Comparison of ENCODE assay signal across 1 cellular context in genomic region chr6:158854214-158855101, GRCh38.
A peak's percentile ranks its signal among the peaks of the same experiment; 100 is the strongest.
TF ChIP-seq lines count a peak whose summit lies in the region.

No MANE protein-coding gene starts in this region.

TF ChIP-seq in K562, 482 proteins besides CTCF, POLR2A, EP300 and RAD21 (continued from another document):
- TF ChIP-seq RNF219 (CRISPR knock-in tag; IDR thresholded peaks at IDR 0.05) (no peak), ZNF583 (CRISPR knock-in tag; IDR thresholded peaks at IDR 0.05) (no peak), ZBTB11 (CRISPR knock-in tag; IDR thresholded peaks at IDR 0.05) (peak in 1 of 3 experiments; percentile 67; a peak in 2 of 6 replicates), IRF9 (tag; IDR thresholded peaks at IDR 0.05) (no peak; the same call in 1 of the 2 replicates), MTA1 (IDR thresholded peaks at IDR 0.05; ENCODE audit: borderline replicate concordance) (peak; percentile 85), ELF4 (CRISPR knock-in tag; IDR thresholded peaks at IDR 0.05) (peak; percentile 51; the same call in 1 of the 2 replicates), ESRRA (IDR thresholded peaks at IDR 0.05; ENCODE audit: borderline replicate concordance, low read depth) (peak; percentile 69; the same call in 1 of the 2 replicates), ZNF384 (IDR thresholded peaks at IDR 0.05; ENCODE audit: low read depth, low read length) (peak; percentile 75), ZNF75A (CRISPR knock-in tag; IDR thresholded peaks at IDR 0.05) (no peak), ZBTB40 (IDR thresholded peaks at IDR 0.05) (peak; percentile 66; the same call in 1 of the 2 replicates), ZBTB40 (CRISPR knock-in tag; IDR thresholded peaks at IDR 0.05) (no peak), RBM34 (IDR thresholded peaks at IDR 0.05; ENCODE audit: borderline replicate concordance, insufficient read depth, low read length) (no peak), ATF1 (CRISPR knock-in tag; IDR thresholded peaks at IDR 0.05) (no peak), ATF1 (tag; IDR thresholded peaks at IDR 0.05) (peak; percentile 62; the same call in 1 of the 2 replicates), MITF (IDR thresholded peaks at IDR 0.05) (no peak), IFI16 (CRISPR knock-in tag; IDR thresholded peaks at IDR 0.05) (peak; percentile 18; the same call in 1 of the 2 replicates), ZNF282 (CRISPR knock-in tag; IDR thresholded peaks at IDR 0.05) (no peak), NEUROD1 (IDR thresholded peaks at IDR 0.05; ENCODE audit: borderline replicate concordance, low read depth, low read length, partially characterized antibody) (peak; percentile 68), SREBF1 (IDR thresholded peaks at IDR 0.05; ENCODE audit: borderline replicate concordance, low read depth, low read length) (no peak), ZNF584 (CRISPR knock-in tag; IDR thresholded peaks at IDR 0.05; ENCODE audit: low read depth) (peak; percentile 40), SRSF7 (optimal IDR thresholded peaks at IDR 0.05; ENCODE audit: low read depth, low read length) (no peak), ARID1B (IDR thresholded peaks at IDR 0.05) (peak; percentile 94), CC2D1A (IDR thresholded peaks at IDR 0.05) (no peak; the same call in 1 of the 2 replicates), SMARCA5 (IDR thresholded peaks at IDR 0.05) (peak; percentile 85), ZBTB1 (CRISPR knock-in tag; IDR thresholded peaks at IDR 0.05; ENCODE audit: borderline replicate concordance, low read depth) (no peak), TAF9B (IDR thresholded peaks at IDR 0.05; ENCODE audit: partially characterized antibody) (peak; percentile 65), OTX1 (CRISPR knock-in tag; IDR thresholded peaks at IDR 0.05) (peak; percentile 86; the same call in 1 of the 2 replicates), ZNF780A (CRISPR knock-in tag; IDR thresholded peaks at IDR 0.05) (no peak), MAZ (CRISPR knock-in tag; conservative IDR thresholded peaks at IDR 0.05 in 1 of 2, IDR thresholded peaks at IDR 0.05 in 1 of 2) (peak; percentile 11 to 60; a peak in 3 of 4 replicates), MLX (CRISPR knock-in tag; conservative IDR thresholded peaks at IDR 0.05) (no peak), ZNF274 (IDR thresholded peaks at IDR 0.05; ENCODE audit: borderline replicate concordance, low read depth, low read length) (no peak), ZNF766 (CRISPR knock-in tag; conservative IDR thresholded peaks at IDR 0.05) (peak; percentile 54; the same call in 1 of the 2 replicates), ZBTB7A (IDR thresholded peaks at IDR 0.05; ENCODE audit: borderline replicate concordance, control insufficient read depth, low read depth, low read length) (peak; percentile 58; the same call in 1 of the 2 replicates), MEF2D (tag; conservative IDR thresholded peaks at IDR 0.05; ENCODE audit: low read depth) (no peak; the same call in 1 of the 2 replicates), SMARCB1 (IDR thresholded peaks at IDR 0.05; ENCODE audit: insufficient read length, low read depth) (peak; percentile 49), ZNF134 (CRISPR knock-in tag; conservative IDR thresholded peaks at IDR 0.05) (0 out of 2 replicates have a peak, but pooled peaks have one; percentile 22), CREB3L1 (IDR thresholded peaks at IDR 0.05; ENCODE audit: borderline replicate concordance, low read depth) (no peak), ZNF431 (CRISPR knock-in tag; IDR thresholded peaks at IDR 0.05) (no peak), MYBL2 (IDR thresholded peaks at IDR 0.05; ENCODE audit: low read depth) (no peak), MYBL2 (CRISPR knock-in tag; IDR thresholded peaks at IDR 0.05; ENCODE audit: borderline replicate concordance) (no peak), CREBBP (IDR thresholded peaks at IDR 0.05; ENCODE audit: low read depth, low read length) (no peak), RFX1 (IDR thresholded peaks at IDR 0.05) (no peak), ATF7 (IDR thresholded peaks at IDR 0.05) (peak; percentile 80), NELFE (IDR thresholded peaks at IDR 0.05; ENCODE audit: insufficient read depth, insufficient read length) (no peak)
TF ChIP-seq in K562: peak in this region for 167.
